9 cellular contexts compared by ENCODE assay signal in genomic region chr11:78351193-78351592, GRCh38.
DNase-seq lines count a peak whose midpoint lies in the region; ATAC-seq and TF ChIP-seq lines count a peak whose summit lies in the region.
"Had no signal": no experiment of that assay in that cellular context is flagged by ENCODE, and none has a peak within 500 bp of the region (broad histone marks: within the 10 kb centered on the region; RNA-seq: fewer than 3 reads in every experiment).

No MANE protein-coding gene starts in this region.

- no peak for DNase-seq in A673 (ENCODE audit: low spot score)
- DNase-seq in MV-4-11 (lab: John Stamatoyannopoulos, UW) = peak; percentile 67
- no peak for DNase-seq in naive thymus-derived CD4-positive, alpha-beta T cell
- no peak for DNase-seq in iPS-NIHi7 (ENCODE audit: extremely low spot score)
- DNase-seq: activated CD4-positive, alpha-beta T cell treated with anti-CD3 and anti-CD28 coated beads, Interleukin-2, amount 50 U/mL, for 4 hours had no signal

- H3K27me3 ChIP-seq in A673 (replicated peaks; ENCODE audit: insufficient read depth, low read depth, low read length, poor library complexity) = no peaks in the 10 kb centered on the region
- no peaks in the 10 kb centered on the region for H3K27me3 ChIP-seq in naive thymus-derived CD4-positive, alpha-beta T cell (ENCODE audit: control insufficient read depth in 2 of 2, insufficient read depth in 2 of 2, low read length in 2 of 2)

- no TSS peak for BruUV-seq in A673 (replicated peaks; lab: Mats Ljungman, UMichigan)

- H3K27ac ChIP-seq in A673 (ENCODE audit: low read depth, low read length, poor library complexity, severe bottlenecking) = peak overlapping the region; percentile 87
- no peak overlapping the region for H3K27ac ChIP-seq in naive thymus-derived CD4-positive, alpha-beta T cell (ENCODE audit: low read depth, low read length)

- H3K36me3 ChIP-seq in A673 (ENCODE audit: insufficient read depth, low read length, poor library complexity, severe bottlenecking) = no peaks in the 10 kb centered on the region
- H3K36me3 ChIP-seq in naive thymus-derived CD4-positive, alpha-beta T cell (ENCODE audit: control insufficient read depth in 2 of 3, insufficient read depth in 3 of 3, low read length in 3 of 3) = no peaks in the 10 kb centered on the region

- H3K4me3 Mint-ChIP-seq in brain = peak overlapping the region in 3 of 5 experiments; percentile 77 to 88 (median 84)
- peak overlapping the region in 2 of 10 donors; percentile 39 to 64 for H3K4me3 Mint-ChIP-seq in naive thymus-derived CD4-positive, alpha-beta T cell

- peak; percentile 24 for ATAC-seq in naive thymus-derived CD4-positive, alpha-beta T cell
- ATAC-seq in GM18517 (IDR thresholded peaks at IDR 0.05; ENCODE audit: unreplicated experiment) (no peak), GM18505 (IDR thresholded peaks at IDR 0.05; ENCODE audit: unreplicated experiment) (no peak), HG03175 (IDR thresholded peaks at IDR 0.05; ENCODE audit: unreplicated experiment) (no peak)

- peaks cover 3% of the 10 kb centered on the region for H3K36me3 Mint-ChIP-seq in brain
- peaks cover 0 to 33% (median 0%) of the 10 kb centered on the region in 5 donors for H3K36me3 Mint-ChIP-seq in naive thymus-derived CD4-positive, alpha-beta T cell

- CTCF ChIA-PET in A673 (lab: Charles Lee) = no interaction called here
- CTCF ChIA-PET in naive thymus-derived CD4-positive, alpha-beta T cell (lab: Charles Lee) = interaction anchor here (1.3 kb wide), 1 partner anchor 67 kb away, joined by 3 read pairs; no protein-coding TSS in a partner anchor

- H3K4me3 ChIP-seq in A673 (ENCODE audit: low read depth, low read length, poor library complexity, severe bottlenecking) = peak overlapping the region; percentile 20
- no peak overlapping the region for H3K4me3 ChIP-seq in naive thymus-derived CD4-positive, alpha-beta T cell (ENCODE audit: low read length)

- TF ChIP-seq CTCF in A673 (conservative IDR thresholded peaks at IDR 0.05; ENCODE audit: low read depth, low read length) = no peak
- TF ChIP-seq CTCF in brain (conservative IDR thresholded peaks at IDR 0.05) = no peak

- POLR2A ChIA-PET in A673 (lab: Charles Lee; ENCODE audit: low non-redundant PET) = interaction anchor here (0.6 kb wide), 1 partner anchor 26 kb away, joined by 5 read pairs; no protein-coding TSS in a partner anchor
- POLR2A ChIA-PET in naive thymus-derived CD4-positive, alpha-beta T cell (lab: Charles Lee) = interaction anchor here (0.6 kb wide), 1 partner anchor 163 kb away, joined by 5 read pairs; the partner anchor contains the start of gene KCTD21

- H3K27me3 Mint-ChIP-seq in brain = no peaks in the 10 kb centered on the region
- peaks cover 2 to 11% (median 7%) of the 10 kb centered on the region in 5 donors for H3K27me3 Mint-ChIP-seq in naive thymus-derived CD4-positive, alpha-beta T cell

- intact Hi-C loops in A673 (cut with micrococcal nuclease; ENCODE audit: unreplicated experiment) = loop anchor here (10.0 kb wide), 1 partner anchor 64 kb away; the partner anchor contains the start of gene GAB2
- intact Hi-C loops in naive thymus-derived CD4-positive, alpha-beta T cell (cut with micrococcal nuclease) = no loop called here

- H3K9me3 Mint-ChIP-seq in brain = peaks cover 0 to 2% (median 0%) of the 10 kb centered on the region in 5 experiments
- peaks cover 0 to 7% (median 0%) of the 10 kb centered on the region in 11 donors for H3K9me3 Mint-ChIP-seq in naive thymus-derived CD4-positive, alpha-beta T cell

- H3K9me3 ChIP-seq in A673 (ENCODE audit: low read depth, low read length, poor library complexity, severe bottlenecking) = no peaks in the 10 kb centered on the region
- no peaks in the 10 kb centered on the region for H3K9me3 ChIP-seq in naive thymus-derived CD4-positive, alpha-beta T cell (ENCODE audit: control insufficient read depth in 2 of 3, low read length in 3 of 3)

- peaks cover 75% of the 10 kb centered on the region for H3K4me1 ChIP-seq in A673 (ENCODE audit: insufficient read depth, low read length, poor library complexity, severe bottlenecking)
- H3K4me1 ChIP-seq in naive thymus-derived CD4-positive, alpha-beta T cell (ENCODE audit: control insufficient read depth in 2 of 2, insufficient read depth in 2 of 2, low read length in 2 of 2) = no peaks in the 10 kb centered on the region

- TF ChIP-seq POLR2A in GM18505 (IDR thresholded peaks at IDR 0.05; ENCODE audit: borderline replicate concordance, extremely low read depth, insufficient read depth, insufficient read length) = no peak

- H3K4me1 Mint-ChIP-seq in brain = peaks cover 84% of the 10 kb centered on the region
- peaks cover 16 to 65% (median 20%) of the 10 kb centered on the region in 7 donors for H3K4me1 Mint-ChIP-seq in naive thymus-derived CD4-positive, alpha-beta T cell

- peak overlapping the region in 4 of 5 experiments; percentile 87 to 99 (median 97) for H3K27ac Mint-ChIP-seq in brain
- peak overlapping the region in 2 of 9 donors; percentile 33 to 98 for H3K27ac Mint-ChIP-seq in naive thymus-derived CD4-positive, alpha-beta T cell
